In genomic region chr1:206866062-206866461, GRCh38 we compare ENCODE assay signal across 1 cellular context.
TF ChIP-seq lines count a peak whose summit lies in the region.

No MANE protein-coding gene starts in this region.

TF ChIP-seq in K562, 482 proteins besides CTCF, POLR2A, EP300 and RAD21 (continued from another document):
- TF ChIP-seq SMARCB1 (IDR thresholded peaks at IDR 0.05; ENCODE audit: insufficient read length, low read depth) (no peak), TAF9B (IDR thresholded peaks at IDR 0.05; ENCODE audit: partially characterized antibody) (no peak), ZKSCAN1 (IDR thresholded peaks at IDR 0.05; ENCODE audit: low read depth, low read length) (no peak), HDAC6 (IDR thresholded peaks at IDR 0.05; ENCODE audit: low read depth, low read length) (no peak)
